ENCODE assay signal across 8 cellular contexts in the genomic region with DNA sequence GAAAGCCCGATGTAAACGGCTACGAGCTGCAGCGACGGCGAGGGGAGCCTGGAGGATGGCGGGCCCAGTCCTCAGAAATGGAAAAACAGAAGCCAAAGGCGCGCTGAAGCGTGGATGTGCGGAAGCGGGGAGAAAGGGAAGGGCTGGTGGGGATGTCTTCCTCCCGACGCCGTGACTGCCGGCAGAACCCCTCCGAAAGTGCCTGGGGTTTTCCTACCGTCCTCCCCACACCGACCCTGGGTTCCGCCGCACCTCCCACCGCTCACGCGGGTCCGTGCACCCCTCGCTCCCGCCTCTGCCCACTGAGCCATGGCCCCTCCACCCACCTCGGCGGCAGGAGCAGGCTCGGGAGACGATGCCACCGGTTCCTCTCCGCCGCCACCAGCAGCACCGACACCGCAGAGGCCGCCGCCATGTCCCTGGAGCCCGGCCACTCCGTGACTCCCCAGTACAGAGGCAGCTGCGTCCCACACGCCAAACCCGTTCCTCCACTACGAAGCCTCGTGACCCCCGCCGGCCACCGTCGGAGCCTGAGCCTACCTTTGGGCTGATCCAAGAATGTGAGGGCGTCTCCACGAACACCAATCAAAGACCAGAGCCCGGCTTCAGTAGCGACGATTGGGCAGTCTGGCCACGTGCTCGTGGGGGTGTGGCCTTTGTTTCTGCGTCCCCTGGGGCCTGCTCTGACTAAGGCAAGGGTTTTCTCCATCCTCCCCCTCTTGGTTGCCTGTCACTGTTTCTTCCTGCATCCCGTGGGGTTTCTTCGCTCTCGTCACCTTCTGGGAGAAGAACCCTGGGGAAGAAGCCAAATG. TPM values are rescaled to one million over a fixed set of nuclear protein-coding genes. Genes with fewer than 3 reads are reported as not detected.
DNase-seq lines count a peak whose midpoint lies in the region; ATAC-seq, FAIRE-seq and TF ChIP-seq lines count a peak whose summit lies in the region.

A gene (minus strand): TSS at position 471 of the 812 bp plus-strand sequence. CDS start 56 bp downstream, at position 415.

- no peaks in the 10 kb centered on the region for H4K20me1 ChIP-seq in PC-3 (ENCODE audit: low read length)

- no peaks in the 10 kb centered on the region for H3K9me2 ChIP-seq in PC-3 (replicated peaks; ENCODE audit: low read length)

- FAIRE-seq in D721Med (lab: Jason Lieb, UNC): no peak

- peak within 1 kb of the TSS; percentile 82 for H3K4me3 ChIP-seq in PC-3 (ENCODE audit: low read length)
- peak within 1 kb of the TSS; percentile 83 for H3K4me3 ChIP-seq in mucosa of descending colon

- TF ChIP-seq CTCF in D721Med (IDR thresholded peaks at IDR 0.05; ENCODE audit: insufficient read depth, missing control alignments) (no peak), PC-3 (conservative IDR thresholded peaks at IDR 0.05; ENCODE audit: low read depth, low read length) (no peak), mucosa of descending colon (IDR thresholded peaks at IDR 0.05) (no peak)

- H3K27ac ChIP-seq in PC-3 (ENCODE audit: low read length) (peak within 1 kb of the TSS; percentile 79), epithelial cell of prostate (peak within 1 kb of the TSS; percentile 53)

- POLR2A ChIA-PET in PC-3 (lab: Charles Lee; ENCODE audit: unreplicated experiment): no interaction called here

- peak within 1 kb of the TSS; percentile 85 for H3K9ac ChIP-seq in PC-3 (ENCODE audit: low read length)

- H3K4me1 ChIP-seq in PC-3 (ENCODE audit: insufficient read depth, low read length) (peaks cover 30% of the 10 kb centered on the region), mucosa of descending colon (ENCODE audit: low read depth) (peaks cover 4% of the 10 kb centered on the region)

- H3K4me2 ChIP-seq in PC-3 (ENCODE audit: low read length): peak within 1 kb of the TSS; percentile 77

- CTCF ChIA-PET in PC-3 (lab: Charles Lee): interaction anchor here (0.6 kb wide), 1 partner anchor 120 kb away, joined by 6 read pairs; no protein-coding TSS in a partner anchor

- peaks cover 14% of the 10 kb centered on the region for H3K79me2 ChIP-seq in PC-3 (ENCODE audit: low read length)

- H3K9me3 ChIP-seq in PC-3 (ENCODE audit: low read length) (no peaks in the 10 kb centered on the region), mucosa of descending colon (no peaks in the 10 kb centered on the region)

- peaks cover 3% of the 10 kb centered on the region for H3F3A ChIP-seq in PC-3 (ENCODE audit: low read length, unreplicated experiment)

- H3K36me3 ChIP-seq in PC-3 (ENCODE audit: low read depth, low read length): no peaks in the 10 kb centered on the region
- H3K36me3 ChIP-seq in mucosa of descending colon (ENCODE audit: low read depth): no peaks in the 10 kb centered on the region

- intact Hi-C loops in PC-3 (cut with micrococcal nuclease) (loop anchor here (2.0 to 5.0 kb wide), 2 partner anchors 24 to 132 kb away; no protein-coding TSS in a partner anchor), mucosa of descending colon (cut with DNase I, micrococcal nuclease) (no loop called here)

- BruUV-seq in PC-3 (replicated peaks; lab: Mats Ljungman, UMichigan): TSS peak; percentile 55

- DNase-seq in D721Med (ENCODE audit: insufficient read length, low spot score): peak; percentile 79
- DNase-seq in HuH-7.5 (ENCODE audit: low spot score): peak; percentile 96
- peak; percentile 97 for DNase-seq in PC-3
- DNase-seq in activated T-cell treated with anti-CD3 and anti-CD28 coated beads for 48 hours (ENCODE audit: low read depth): peak; percentile 94
- DNase-seq in epithelial cell of prostate (ENCODE audit: low read depth, low spot score): peak; percentile 98
- DNase-seq in mucosa of descending colon: peak; percentile 98 to 99 (median 98)
- DNase-seq in stimulated activated CD8-positive, alpha-beta memory T cell treated with anti-CD3 and anti-CD28 coated beads, Interleukin-4, amount 100 ng/mL, for 24 hours (ENCODE audit: low read depth): peak; percentile 97

- H2AFZ ChIP-seq in PC-3 (ENCODE audit: low read length): peak within 1 kb of the TSS; percentile 69

- ATAC-seq in GM21526 (IDR thresholded peaks at IDR 0.05; ENCODE audit: low FRiP score, unreplicated experiment) (peak; percentile 99), PC-3 (peak; percentile 91), mucosa of descending colon (peak; percentile 100)

- no peaks in the 10 kb centered on the region for H3K27me3 ChIP-seq in PC-3 (ENCODE audit: low read length)

RNA-seq across cellular contexts. Expression of the gene that starts here (rescaled TPM):
- total RNA-seq in PC-3 (2014; rRNA removed) (18.5 and 26.3 TPM in 2 replicates), mucosa of descending colon (10 to 100 TPM; 28.1 to 36.5 (median 32.8) TPM)

Comparison
In these comparisons a context has a peak if more than half of its experiments do, and no peak if none do; other contexts are left out.
1. Peak in every context shown above with its lines: DNase-seq, ATAC-seq, H3K4me3 ChIP-seq and H3K27ac ChIP-seq.